Comparison of ENCODE assay signal across 2 cellular contexts in genomic region chr17:59451706-59452105, GRCh38.
TF ChIP-seq lines count a peak whose summit lies in the region.

No MANE protein-coding gene starts in this region.

TF ChIP-seq in GM23338, 12 proteins besides CTCF, POLR2A, EP300 and RAD21:
- TF ChIP-seq ETS1 (IDR thresholded peaks at IDR 0.05) (no peak), ZNF331 (CRISPR knock-in tag; IDR thresholded peaks at IDR 0.05; ENCODE audit: low read depth) (no peak), EZH2phosphoT487 (IDR thresholded peaks at IDR 0.05; ENCODE audit: unreplicated experiment) (no peak), POLR2AphosphoS5 (IDR thresholded peaks at IDR 0.05; ENCODE audit: low read depth) (no peak), NANOG (IDR thresholded peaks at IDR 0.05; ENCODE audit: borderline replicate concordance) (no peak), REST (IDR thresholded peaks at IDR 0.05; ENCODE audit: unreplicated experiment) (no peak), ZNF114 (CRISPR knock-in tag; IDR thresholded peaks at IDR 0.05) (no peak), CREB1 (CRISPR knock-in tag; IDR thresholded peaks at IDR 0.05; ENCODE audit: low read depth) (no peak), ZNF462 (CRISPR knock-in tag; IDR thresholded peaks at IDR 0.05) (no peak), EZH2 (IDR thresholded peaks at IDR 0.05; ENCODE audit: low read depth, unreplicated experiment) (no peak), STAT1 (IDR thresholded peaks at IDR 0.05; ENCODE audit: unreplicated experiment) (no peak), JUNB (IDR thresholded peaks at IDR 0.05; ENCODE audit: unreplicated experiment) (no peak)
TF ChIP-seq in GM23338: peak in this region for 0.

TF ChIP-seq in H1, 55 proteins besides CTCF, POLR2A, EP300 and RAD21:
- TF ChIP-seq SP4 (IDR thresholded peaks at IDR 0.05; ENCODE audit: low read length), result no peak
- peak; percentile 44 for TF ChIP-seq MAX (IDR thresholded peaks at IDR 0.05)
- no peak for TF ChIP-seq SIX5 (IDR thresholded peaks at IDR 0.05; ENCODE audit: low read depth, low read length)
- no peak for TF ChIP-seq POU5F1 (IDR thresholded peaks at IDR 0.05; ENCODE audit: low read depth, low read length)
- TF ChIP-seq CREB1 (IDR thresholded peaks at IDR 0.05), result no peak
- TF ChIP-seq HDAC2 (IDR thresholded peaks at IDR 0.05; ENCODE audit: borderline replicate concordance in 1 of 2, low read depth in 2 of 2, low read length in 2 of 2), result no peak
- TF ChIP-seq CBX5 (IDR thresholded peaks at IDR 0.05; ENCODE audit: low read depth, low read length), result no peak
